ENCODE assay signal across 14 cellular contexts in genomic region chr9:90460220-90460619, GRCh38.
A peak's percentile ranks its signal among the peaks of the same experiment; 100 is the strongest.
DNase-seq lines count a peak whose midpoint lies in the region; ATAC-seq and TF ChIP-seq lines count a peak whose summit lies in the region.
"Had no signal": no experiment of that assay in that cellular context is flagged by ENCODE, and none has a peak within 500 bp of the region (broad histone marks: within the 10 kb centered on the region; RNA-seq: fewer than 3 reads in every experiment).

No MANE protein-coding gene starts in this region.

- H3K27ac ChIP-seq in MM.1S (ENCODE audit: low read length) (peak overlapping the region; percentile 75; the same call in 1 of the 2 replicates), hepatocyte (peak overlapping the region; percentile 38), neural progenitor cell (no peak overlapping the region)

- H3K9me3 ChIP-seq in MM.1S (replicated peaks; ENCODE audit: insufficient read depth, low read length), result no peaks in the 10 kb centered on the region
- no peaks in the 10 kb centered on the region for H3K9me3 ChIP-seq in hepatocyte (ENCODE audit: low read depth)
- H3K9me3 ChIP-seq in neural progenitor cell (ENCODE audit: low read depth), result no peaks in the 10 kb centered on the region
- no peaks in the 10 kb centered on the region for H3K9me3 ChIP-seq in MG63

- H2AFZ ChIP-seq in MM.1S (ENCODE audit: low read length) (peak overlapping the region; percentile 42), hepatocyte (peak overlapping the region; percentile 14), neural progenitor cell (replicated peaks) (peak overlapping the region; percentile 68)

- H3K4me2 ChIP-seq in MM.1S (ENCODE audit: low read depth, low read length) (peak overlapping the region; percentile 44; the same call in 1 of the 2 replicates), hepatocyte (no peak overlapping the region), neural progenitor cell (peak overlapping the region; percentile 47)

- H3K79me2 ChIP-seq in MM.1S (ENCODE audit: low read length) (no peaks in the 10 kb centered on the region), hepatocyte (no peaks in the 10 kb centered on the region), neural progenitor cell (ENCODE audit: low read depth) (no peaks in the 10 kb centered on the region)

- H3K9ac ChIP-seq in MM.1S (ENCODE audit: low read length) (no peak overlapping the region; the same call in 1 of the 2 replicates), neural progenitor cell (no peak overlapping the region)

- H3K27me3 ChIP-seq in MM.1S (replicated peaks; ENCODE audit: insufficient read depth, low read length) (no peaks in the 10 kb centered on the region), hepatocyte (no peaks in the 10 kb centered on the region), neural progenitor cell (no peaks in the 10 kb centered on the region), MG63 (no peaks in the 10 kb centered on the region)

- H3K36me3 Mint-ChIP-seq in neural progenitor cell, result no peaks in the 10 kb centered on the region
- H3K36me3 Mint-ChIP-seq in activated naive CD4-positive, alpha-beta T cell treated with anti-CD3 and anti-CD28 coated beads, Interleukin-2, amount 10 ng/mL, durations not matched to agents 7 days and 5 days, result no peaks in the 10 kb centered on the region

- peaks cover 8% of the 10 kb centered on the region for H3K27me3 Mint-ChIP-seq in neural progenitor cell (ENCODE audit: insufficient read depth, low read depth)
- H3K27me3 Mint-ChIP-seq in activated naive CD4-positive, alpha-beta T cell treated with anti-CD3 and anti-CD28 coated beads, Interleukin-2, amount 10 ng/mL, durations not matched to agents 7 days and 5 days, result no peaks in the 10 kb centered on the region

- CTCF ChIA-PET in activated naive CD4-positive, alpha-beta T cell treated with anti-CD3 and anti-CD28 coated beads, Interleukin-2, amount 10 ng/mL, durations not matched to agents 7 days and 5 days (lab: Charles Lee), result interaction anchor here (0.9 kb wide), 1 partner anchor 75 kb away, joined by 3 read pairs; no protein-coding TSS in a partner anchor

- no peak for ATAC-seq in HG03097 (IDR thresholded peaks at IDR 0.05; ENCODE audit: low FRiP score, unreplicated experiment)
- ATAC-seq: PC-3 had no signal

- peaks cover 8% of the 10 kb centered on the region; the same call in 1 of the 2 replicates for H3F3A ChIP-seq in MM.1S (ENCODE audit: insufficient read depth, low read length)
- H3F3A ChIP-seq in neural progenitor cell (ENCODE audit: low read depth), result no peaks in the 10 kb centered on the region

- H3K4me3 ChIP-seq in MM.1S (ENCODE audit: low read length), result no peak overlapping the region
- no peak overlapping the region for H3K4me3 ChIP-seq in hepatocyte
- H3K4me3 ChIP-seq in neural progenitor cell, result no peak overlapping the region
- H3K4me3 ChIP-seq in MG63, result no peak overlapping the region

- H3K4me1 ChIP-seq in MM.1S (ENCODE audit: low read length), result peaks cover 24% of the 10 kb centered on the region
- H3K4me1 ChIP-seq in hepatocyte (ENCODE audit: insufficient read depth), result peaks cover 8% of the 10 kb centered on the region
- H3K4me1 ChIP-seq in neural progenitor cell, result peaks cover 15% of the 10 kb centered on the region

- no peaks in the 10 kb centered on the region for H3K36me3 ChIP-seq in MM.1S (replicated peaks; ENCODE audit: insufficient read depth, low read length)
- no peaks in the 10 kb centered on the region for H3K36me3 ChIP-seq in hepatocyte (replicated peaks; ENCODE audit: insufficient read depth, low read depth)
- H3K36me3 ChIP-seq in neural progenitor cell, result no peaks in the 10 kb centered on the region
- H3K36me3 ChIP-seq in MG63, result no peaks in the 10 kb centered on the region

- H3K4me1 Mint-ChIP-seq in neural progenitor cell, result peaks cover 2% of the 10 kb centered on the region
- no peaks in the 10 kb centered on the region for H3K4me1 Mint-ChIP-seq in activated naive CD4-positive, alpha-beta T cell treated with anti-CD3 and anti-CD28 coated beads, Interleukin-2, amount 10 ng/mL, durations not matched to agents 7 days and 5 days

- TF ChIP-seq CTCF in MM.1S (IDR thresholded peaks at IDR 0.05; ENCODE audit: low read length) (no peak), hepatocyte (IDR thresholded peaks at IDR 0.05; ENCODE audit: poor library complexity) (no peak), neural progenitor cell (IDR thresholded peaks at IDR 0.05) (no peak)

- peaks cover 14% of the 10 kb centered on the region for H3K9me3 Mint-ChIP-seq in neural progenitor cell
- no peaks in the 10 kb centered on the region for H3K9me3 Mint-ChIP-seq in activated naive CD4-positive, alpha-beta T cell treated with anti-CD3 and anti-CD28 coated beads, Interleukin-2, amount 10 ng/mL, durations not matched to agents 7 days and 5 days

- H3K4me3 Mint-ChIP-seq in neural progenitor cell, result no peak overlapping the region
- H3K4me3 Mint-ChIP-seq in activated naive CD4-positive, alpha-beta T cell treated with anti-CD3 and anti-CD28 coated beads, Interleukin-2, amount 10 ng/mL, durations not matched to agents 7 days and 5 days, result no peak overlapping the region

- DNase-seq in ELF-1 (ENCODE audit: low read depth, low spot score) (peak; percentile 92), MM.1S (no peak), hepatocyte (ENCODE audit: low spot score) (peak; percentile 19), neural progenitor cell (ENCODE audit: low spot score) (peak; percentile 54), MG63 (no peak), globus pallidus (ENCODE audit: low spot score) (no peak)
- no peak for DNase-seq in activated naive CD4-positive, alpha-beta T cell treated with anti-CD3 and anti-CD28 coated beads, Interleukin-2, amount 10 ng/mL, durations not matched to agents 7 days and 5 days
- DNase-seq: AML-193, Calu3, IMR-90, NCI-H146, NCI-H510A, PC-3 had no signal

- 31% methylated on average over 7 of the region's 7 CpGs for WGBS in hepatocyte (ENCODE audit: low lambda C conversion rate, missing lambda C conversion rate)

- H4K20me1 ChIP-seq in MM.1S (ENCODE audit: insufficient read depth, low read length) (no peaks in the 10 kb centered on the region), hepatocyte (ENCODE audit: insufficient read depth, poor library complexity, severe bottlenecking) (no peaks in the 10 kb centered on the region), neural progenitor cell (ENCODE audit: low read depth) (no peaks in the 10 kb centered on the region)

- H3K27ac Mint-ChIP-seq in neural progenitor cell, result no peak overlapping the region
- H3K27ac Mint-ChIP-seq in activated naive CD4-positive, alpha-beta T cell treated with anti-CD3 and anti-CD28 coated beads, Interleukin-2, amount 10 ng/mL, durations not matched to agents 7 days and 5 days, result no peak overlapping the region

- H3K9me2 ChIP-seq in MM.1S (replicated peaks; ENCODE audit: insufficient read depth, low read length) (no peaks in the 10 kb centered on the region), hepatocyte (replicated peaks; ENCODE audit: insufficient read depth) (no peaks in the 10 kb centered on the region)

Comparison
In these comparisons a context has a peak if more than half of its experiments do, and no peak if none do; other contexts are left out.
1. DNase-seq: peak in ELF-1 (single experiment), hepatocyte (single experiment) and neural progenitor cell (single experiment); none in MM.1S (single experiment), MG63 (single experiment), globus pallidus (single experiment) and activated naive CD4-positive, alpha-beta T cell treated with anti-CD3 and anti-CD28 coated beads, Interleukin-2, amount 10 ng/mL, durations not matched to agents 7 days and 5 days (single experiment).
2. H2AFZ ChIP-seq: peak in every context shown above with its lines; median percentile 68 in neural progenitor cell; 42 in MM.1S; 14 in hepatocyte.